23 cellular contexts compared by ENCODE assay signal in genomic region chr20:13292486-13292885, GRCh38.
"Had no signal": no experiment of that assay in that cellular context is flagged by ENCODE, and none has a peak within 500 bp of the region (broad histone marks: within the 10 kb centered on the region; RNA-seq: fewer than 3 reads in every experiment).

No MANE protein-coding gene starts in this region.

- DNase-seq: effector CD8-positive, alpha-beta T cell; foreskin keratinocyte; heart left ventricle; hippocampal formation; kidney glomerular epithelial cell; naive B cell; sigmoid colon; stimulated activated CD4-positive, alpha-beta T cell treated with anti-CD3 and anti-CD28 coated beads, Interleukin-2, amount 100 ng/mL, for 24 hours; stimulated activated CD4-positive, alpha-beta T cell treated with anti-CD3 and anti-CD28 coated beads, Interleukin-4, amount 100 ng/mL, for 4 hours; stimulated activated naive B cell treated with anti-CD40 and anti-IgM and Interleukin-4, amounts not matched to agents 10 μg/mL and 1 μg/mL and 100 μg/mL, for 72 hours; upper lobe of left lung had no signal

- H2AFZ ChIP-seq: neural progenitor cell, parathyroid adenoma had no signal

- H3K4me1 ChIP-seq: esophagus muscularis mucosa, gastroesophageal sphincter, heart left ventricle, neural progenitor cell, parathyroid adenoma, right atrium auricular region, sigmoid colon, tibial nerve, upper lobe of left lung had no signal

- H3K4me1 Mint-ChIP-seq: memory B cell; naive B cell; neural progenitor cell; stimulated activated naive B cell treated with anti-CD40 and anti-IgM and Interleukin-4, amounts not matched to agents 10 μg/mL and 1 μg/mL and 100 μg/mL, for 72 hours had no signal

- H3K4me3 Mint-ChIP-seq: memory B cell; naive B cell; natural killer cell treated with Interleukin-12 subunit alpha and Interleukin-12 subunit beta and Interleukin-15 and Interleukin-18, amount 100 ng/mL, for 72 hours; neural progenitor cell; stimulated activated naive B cell treated with anti-CD40 and anti-IgM and Interleukin-4, amounts not matched to agents 10 μg/mL and 1 μg/mL and 100 μg/mL, for 72 hours; stimulated activated naive CD8-positive, alpha-beta T cell treated with anti-CD3 and anti-CD28 coated beads, Interleukin-15, Interleukin-2, amounts not matched to agents 100 ng/mL and 50 ng/mL, for 24 hours had no signal

- H3K36me3 Mint-ChIP-seq: memory B cell; naive B cell; natural killer cell treated with Interleukin-12 subunit alpha and Interleukin-12 subunit beta and Interleukin-15 and Interleukin-18, amount 100 ng/mL, for 72 hours; neural progenitor cell; stimulated activated naive B cell treated with anti-CD40 and anti-IgM and Interleukin-4, amounts not matched to agents 10 μg/mL and 1 μg/mL and 100 μg/mL, for 72 hours had no signal

- H3K27ac ChIP-seq: esophagus muscularis mucosa, foreskin keratinocyte, gastroesophageal sphincter, heart left ventricle, neural progenitor cell, parathyroid adenoma, right atrium auricular region, sigmoid colon, thoracic aorta, tibial nerve, upper lobe of left lung had no signal

- ATAC-seq: foreskin keratinocyte; gastroesophageal sphincter; heart left ventricle; natural killer cell treated with Interleukin-12 subunit alpha and Interleukin-12 subunit beta and Interleukin-15 and Interleukin-18, amount 100 ng/mL, for 72 hours; stimulated activated naive B cell treated with anti-CD40 and anti-IgM and Interleukin-4, amounts not matched to agents 10 μg/mL and 1 μg/mL and 100 μg/mL, for 72 hours had no signal

- H3K27ac Mint-ChIP-seq: memory B cell; naive B cell; natural killer cell treated with Interleukin-12 subunit alpha and Interleukin-12 subunit beta and Interleukin-15 and Interleukin-18, amount 100 ng/mL, for 72 hours; progenitor cell of endocrine pancreas; stimulated activated naive B cell treated with anti-CD40 and anti-IgM and Interleukin-4, amounts not matched to agents 10 μg/mL and 1 μg/mL and 100 μg/mL, for 72 hours; stimulated activated naive CD8-positive, alpha-beta T cell treated with anti-CD3 and anti-CD28 coated beads, Interleukin-15, Interleukin-2, amounts not matched to agents 100 ng/mL and 50 ng/mL, for 24 hours had no signal

- H3K36me3 ChIP-seq: gastroesophageal sphincter, heart left ventricle, neural progenitor cell, right atrium auricular region, sigmoid colon, thoracic aorta, tibial nerve, upper lobe of left lung had no signal

- H3K27me3 Mint-ChIP-seq: naive B cell; stimulated activated naive B cell treated with anti-CD40 and anti-IgM and Interleukin-4, amounts not matched to agents 10 μg/mL and 1 μg/mL and 100 μg/mL, for 72 hours had no signal

- H3K4me3 ChIP-seq: esophagus muscularis mucosa, gastroesophageal sphincter, heart left ventricle, lung, neural progenitor cell, right atrium auricular region, sigmoid colon, thoracic aorta, tibial nerve, upper lobe of left lung had no signal

- H3K4me2 ChIP-seq: neural progenitor cell had no signal

- H3K9me3 ChIP-seq: esophagus muscularis mucosa, gastroesophageal sphincter, heart left ventricle, right atrium auricular region, sigmoid colon, thoracic aorta, tibial nerve, upper lobe of left lung had no signal

- H3K27me3 ChIP-seq: esophagus muscularis mucosa, foreskin keratinocyte, gastroesophageal sphincter, neural progenitor cell, right atrium auricular region, sigmoid colon, tibial nerve, upper lobe of left lung had no signal

- H3K79me2 ChIP-seq: parathyroid adenoma had no signal

- H3K9me3 Mint-ChIP-seq: naive B cell; natural killer cell treated with Interleukin-12 subunit alpha and Interleukin-12 subunit beta and Interleukin-15 and Interleukin-18, amount 100 ng/mL, for 72 hours; neural progenitor cell; stimulated activated naive B cell treated with anti-CD40 and anti-IgM and Interleukin-4, amounts not matched to agents 10 μg/mL and 1 μg/mL and 100 μg/mL, for 72 hours; stimulated activated naive CD8-positive, alpha-beta T cell treated with anti-CD3 and anti-CD28 coated beads, Interleukin-15, Interleukin-2, amounts not matched to agents 100 ng/mL and 50 ng/mL, for 24 hours had no signal
